8 cellular contexts compared by ENCODE assay signal in the genomic region with DNA sequence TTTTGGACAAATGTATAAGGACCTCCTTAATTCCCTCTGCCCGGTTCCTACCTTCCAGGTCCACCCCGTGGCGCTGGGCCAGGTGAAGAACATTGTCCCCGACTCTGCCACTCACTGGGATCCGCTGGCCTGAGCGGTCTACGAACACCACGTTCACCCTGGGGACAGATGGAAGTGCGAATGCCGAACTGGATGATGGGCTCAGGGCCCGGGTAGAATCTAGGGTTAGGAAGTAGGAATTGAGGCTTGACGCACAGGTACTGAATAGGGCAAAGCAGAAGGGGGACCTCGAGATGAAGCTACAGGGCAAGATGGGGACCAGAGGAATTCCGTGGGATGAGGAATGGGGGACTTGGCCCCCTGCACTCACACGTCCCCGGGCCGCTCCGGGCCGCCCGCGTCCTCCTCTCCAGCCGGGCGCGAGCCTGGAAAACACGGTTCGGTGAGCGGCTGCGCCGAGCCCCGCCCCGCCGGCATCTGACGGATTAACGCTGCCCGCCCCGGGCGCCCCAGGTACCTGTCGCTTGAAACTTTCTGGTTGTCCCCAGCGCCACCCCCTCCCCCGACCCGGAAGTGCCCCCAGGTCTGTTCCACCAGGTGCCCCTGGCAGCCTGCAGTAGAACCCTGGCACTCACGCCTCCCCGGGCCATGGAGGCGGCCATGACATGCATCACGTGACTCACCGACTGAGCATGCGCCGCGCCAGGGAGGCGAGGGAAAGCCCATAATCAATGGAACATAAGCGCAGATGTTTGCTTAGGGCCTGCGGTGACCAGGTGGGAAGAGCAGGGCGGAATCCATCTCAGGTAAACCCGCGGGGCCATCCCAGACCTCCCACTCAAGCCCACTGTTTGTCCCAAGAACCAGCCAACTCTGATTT. TPM values are rescaled to one million over a fixed set of nuclear protein-coding genes. Genes with fewer than 3 reads are reported as not detected.
DNase-seq lines count a peak whose midpoint lies in the region; ATAC-seq and TF ChIP-seq lines count a peak whose summit lies in the region.

A gene (minus strand): TSS at position 681 of the 880 bp plus-strand sequence. CDS start 19 bp downstream, at position 662.

- no peaks in the 10 kb centered on the region for H3K4me1 ChIP-seq in adipocyte (ENCODE audit: control insufficient read depth, insufficient read depth, low read length)
- peaks cover 4 to 22% (median 17%) of the 10 kb centered on the region in 9 donors for H3K4me1 ChIP-seq in heart right ventricle

- intact Hi-C loops in heart right ventricle (cut with DNase I), result loop anchor here in 3 of 10 donors (1.0 to 5.0 kb wide), 3 partner anchors 17 to 43 kb away; a partner anchor contains a TSS
- intact Hi-C loops in posterior vena cava (cut with DNase I), result no loop called here

- peaks cover 22% of the 10 kb centered on the region for H3K36me3 ChIP-seq in adipocyte (ENCODE audit: control insufficient read depth, insufficient read depth, low read length, severe bottlenecking)
- peaks cover 0 to 62% (median 26%) of the 10 kb centered on the region in 9 donors for H3K36me3 ChIP-seq in heart right ventricle

- H3K9ac ChIP-seq in adipocyte (ENCODE audit: low read length), result peak within 1 kb of the TSS; percentile 88

- no peaks in the 10 kb centered on the region for H3K9me3 Mint-ChIP-seq in type B pancreatic cell

- H3K36me3 Mint-ChIP-seq in type B pancreatic cell, result peaks cover 11% of the 10 kb centered on the region

- H3K27me3 ChIP-seq in adipocyte (replicated peaks; ENCODE audit: control insufficient read depth, insufficient read depth, low read length) (no peaks in the 10 kb centered on the region), heart right ventricle (no peaks in the 10 kb centered on the region)

- H3K9me3 ChIP-seq in adipocyte (ENCODE audit: control insufficient read depth, low read length) (no peaks in the 10 kb centered on the region), heart right ventricle (no peaks in the 10 kb centered on the region)

- H3K27ac Mint-ChIP-seq in type B pancreatic cell, result peak within 1 kb of the TSS; percentile 63

- H3K27ac ChIP-seq in heart right ventricle, result peak within 1 kb of the TSS in 9 of 10 donors; percentile 30 to 81 (median 66)

- WGBS in heart right ventricle, 2 donors, result 1% methylated on average over 54 to 55 of the region's 55 CpGs

- ATAC-seq in heart right ventricle, result peak; percentile 88 to 97 (median 94)

- no peaks in the 10 kb centered on the region for H3K27me3 Mint-ChIP-seq in type B pancreatic cell

- peak within 1 kb of the TSS; percentile 93 for H3K4me3 Mint-ChIP-seq in type B pancreatic cell

- peaks cover 14% of the 10 kb centered on the region for H3K4me1 Mint-ChIP-seq in type B pancreatic cell (ENCODE audit: unreplicated experiment)

- no peak for TF ChIP-seq CTCF in heart right ventricle (IDR thresholded peaks at IDR 0.05)
- no peak for TF ChIP-seq CTCF in type B pancreatic cell (conservative IDR thresholded peaks at IDR 0.05)

- in situ Hi-C loops in Caki2 (cut with HindIII; ENCODE audit: low pct_unique_long_range_greater_than_20kb, low sequenced_read_pairs), result no loop called here

- H3K4me3 ChIP-seq in adipocyte (ENCODE audit: low read length) (peak within 1 kb of the TSS; percentile 93), heart right ventricle (peak within 1 kb of the TSS; percentile 61 to 98 (median 90))

- DNase-seq in Caki2 (ENCODE audit: low read depth) (peak; percentile 53), H4 (ENCODE audit: low spot score) (peak; percentile 76), NCI-H128 (lab: John Stamatoyannopoulos, UW; ENCODE audit: unreplicated experiment) (peak; percentile 81), T follicular helper cell (ENCODE audit: low read depth) (peak; percentile 87), adipocyte (ENCODE audit: low read depth) (peak; percentile 93), heart right ventricle (peak; percentile 88 to 92), posterior vena cava (ENCODE audit: low spot score) (peak; percentile 96), type B pancreatic cell (ENCODE audit: extremely low spot score, unreplicated experiment) (peak; percentile 92)

RNA-seq across cellular contexts. Expression of the gene that starts here (rescaled TPM):
- 12.9 and 27.9 TPM in 2 replicates for total RNA-seq in Caki2 (2014; rRNA removed; shearing (Covaris generic); ENCODE audit: low replicate concordance)
- total RNA-seq in H4 (2014; rRNA removed; shearing (Covaris generic)), result 23.6 and 40.0 TPM in 2 replicates
- 10 to 100 TPM; 11.7 to 21.8 (median 17.1) TPM for total RNA-seq in heart right ventricle
- 10 to 100 TPM; 33.7 to 35.5 TPM for polyA plus RNA-seq in heart right ventricle
- 10 to 100 TPM; 10.2 to 11.4 TPM for total RNA-seq in posterior vena cava
- 18.8 and 23.3 TPM in 2 replicates for total RNA-seq in type B pancreatic cell (ENCODE audit: low replicate concordance)

Comparison
In these comparisons a context has a peak if more than half of its experiments do, and no peak if none do; other contexts are left out.
1. Peak in every context shown above with its lines: DNase-seq, ATAC-seq, H3K4me3 ChIP-seq and H3K27ac ChIP-seq.